ENCODE assay signal across 19 cellular contexts in genomic region chr12:120787889-120788288, GRCh38.
"Had no signal": no experiment of that assay in that cellular context is flagged by ENCODE, and none has a peak within 500 bp of the region (broad histone marks: within the 10 kb centered on the region; RNA-seq: fewer than 3 reads in every experiment).

No MANE protein-coding gene starts in this region.

- H3K9me3 Mint-ChIP-seq: stimulated activated effector memory CD8-positive, alpha-beta T cell treated with anti-CD3 and anti-CD28 coated beads, Interleukin-12 subunit alpha, Interleukin-12 subunit beta, amount 100 ng/mL, for 72 hours had no signal

- H3K27ac ChIP-seq: colonic mucosa, esophagus squamous epithelium, left lung, tibial artery, upper lobe of right lung, vagina had no signal

- H3K9me3 ChIP-seq: colonic mucosa, esophagus squamous epithelium, left lung, tibial artery, upper lobe of right lung, vagina had no signal

- H3K4me3 Mint-ChIP-seq: naive thymus-derived CD8-positive, alpha-beta T cell; neural crest cell; stimulated activated effector memory CD8-positive, alpha-beta T cell treated with anti-CD3 and anti-CD28 coated beads, Interleukin-12 subunit alpha, Interleukin-12 subunit beta, amount 100 ng/mL, for 72 hours had no signal

- H3K27me3 Mint-ChIP-seq: naive thymus-derived CD8-positive, alpha-beta T cell had no signal

- ATAC-seq: left lung; naive thymus-derived CD8-positive, alpha-beta T cell; stimulated activated effector memory CD8-positive, alpha-beta T cell treated with anti-CD3 and anti-CD28 coated beads, Interleukin-12 subunit alpha, Interleukin-12 subunit beta, amount 100 ng/mL, for 72 hours; stimulated activated naive CD8-positive, alpha-beta T cell treated with anti-CD3 and anti-CD28 coated beads, Interleukin-15, Interleukin-2, amounts not matched to agents 100 U/mL and 50 U/mL, for 24 hours; upper lobe of right lung had no signal

- H3K27ac Mint-ChIP-seq: stimulated activated effector memory CD8-positive, alpha-beta T cell treated with anti-CD3 and anti-CD28 coated beads, Interleukin-12 subunit alpha, Interleukin-12 subunit beta, amount 100 ng/mL, for 72 hours had no signal

- H3K4me3 ChIP-seq: colonic mucosa, esophagus squamous epithelium, left lung, smooth muscle cell, tibial artery, upper lobe of right lung, vagina had no signal

- H3K36me3 ChIP-seq: colonic mucosa had no signal

- DNase-seq: colonic mucosa; dermis blood vessel endothelial cell; esophagus squamous epithelium; foreskin fibroblast; hippocampal formation; kidney glomerular epithelial cell; left lung; naive thymus-derived CD8-positive, alpha-beta T cell; posterior cingulate gyrus; stimulated activated CD4-positive, alpha-beta T cell treated with anti-CD3 and anti-CD28 coated beads, Interleukin-2, amount 100 ng/mL, for 48 hours; stimulated activated CD8-positive, alpha-beta memory T cell treated with anti-CD3 and anti-CD28 coated beads, Interleukin-4, amount 100 ng/mL, for 48 hours; stimulated activated naive CD8-positive, alpha-beta T cell treated with anti-CD3 and anti-CD28 coated beads, Interleukin-15, Interleukin-2, amounts not matched to agents 100 U/mL and 50 U/mL, for 24 hours; tibial artery; upper lobe of right lung had no signal

- FAIRE-seq: islet of Langerhans had no signal

- H3K27me3 ChIP-seq: colonic mucosa, esophagus squamous epithelium, left lung, tibial artery, upper lobe of right lung, vagina had no signal

- H3K4me1 ChIP-seq: colonic mucosa, tibial artery, upper lobe of right lung had no signal

- H3K4me2 ChIP-seq: smooth muscle cell had no signal
